Comparison of ENCODE assay signal across 1 cellular context in genomic region chr16:2869502-2870064, GRCh38.
TF ChIP-seq lines count a peak whose summit lies in the region.

No MANE protein-coding gene starts in this region.

TF ChIP-seq in HepG2, 621 proteins besides CTCF, POLR2A, EP300 and RAD21 (continued from another document and continues in another):
- TF ChIP-seq NR2C2 (CRISPR knock-in tag; IDR thresholded peaks at IDR 0.05; ENCODE audit: borderline replicate concordance) = peak; percentile 69
- 0 out of 2 replicates have a peak, but pooled peaks have one; percentile 50 for TF ChIP-seq ZNF737 (CRISPR knock-in tag; IDR thresholded peaks at IDR 0.05; ENCODE audit: borderline replicate concordance)
- no peak for TF ChIP-seq ZNF296 (CRISPR knock-in tag; conservative IDR thresholded peaks at IDR 0.05)
- TF ChIP-seq SIN3B (IDR thresholded peaks at IDR 0.05; ENCODE audit: low read length) = no peak
- TF ChIP-seq SIX1 (CRISPR knock-in tag; IDR thresholded peaks at IDR 0.05; ENCODE audit: borderline replicate concordance) = 0 out of 2 replicates have a peak, but pooled peaks have one; percentile 49
- TF ChIP-seq ZNF350 (CRISPR knock-in tag; IDR thresholded peaks at IDR 0.05; ENCODE audit: borderline replicate concordance, low read depth) = no peak
- TF ChIP-seq, protein P1, sequence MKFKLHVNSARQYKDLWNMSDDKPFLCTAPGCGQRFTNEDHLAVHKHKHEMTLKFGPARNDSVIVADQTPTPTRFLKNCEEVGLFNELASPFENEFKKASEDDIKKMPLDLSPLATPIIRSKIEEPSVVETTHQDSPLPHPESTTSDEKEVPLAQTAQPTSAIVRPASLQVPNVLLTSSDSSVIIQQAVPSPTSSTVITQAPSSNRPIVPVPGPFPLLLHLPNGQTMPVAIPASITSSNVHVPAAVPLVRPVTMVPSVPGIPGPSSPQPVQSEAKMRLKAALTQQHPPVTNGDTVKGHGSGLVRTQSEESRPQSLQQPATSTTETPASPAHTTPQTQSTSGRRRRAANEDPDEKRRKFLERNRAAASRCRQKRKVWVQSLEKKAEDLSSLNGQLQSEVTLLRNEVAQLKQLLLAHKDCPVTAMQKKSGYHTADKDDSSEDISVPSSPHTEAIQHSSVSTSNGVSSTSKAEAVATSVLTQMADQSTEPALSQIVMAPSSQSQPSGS (CRISPR knock-in tag; IDR thresholded peaks at IDR 0.05) = peak; percentile 73
- 0 out of 2 replicates have a peak, but pooled peaks have one; percentile 7 for TF ChIP-seq NFYC (CRISPR knock-in tag; IDR thresholded peaks at IDR 0.05)
- 0 out of 2 replicates have a peak, but pooled peaks have one; percentile 48 for TF ChIP-seq ZNF614 (CRISPR knock-in tag; IDR thresholded peaks at IDR 0.05; ENCODE audit: borderline replicate concordance)
- no peak for TF ChIP-seq ZNF552 (CRISPR knock-in tag; IDR thresholded peaks at IDR 0.05; ENCODE audit: borderline replicate concordance)
- TF ChIP-seq FOXA3 (CRISPR knock-in tag; IDR thresholded peaks at IDR 0.05) = peak; percentile 30; the same call in 1 of the 2 replicates
- peak; percentile 69; the same call in 1 of the 2 replicates for TF ChIP-seq ZNF205 (CRISPR knock-in tag; IDR thresholded peaks at IDR 0.05)
- TF ChIP-seq, protein P2, sequence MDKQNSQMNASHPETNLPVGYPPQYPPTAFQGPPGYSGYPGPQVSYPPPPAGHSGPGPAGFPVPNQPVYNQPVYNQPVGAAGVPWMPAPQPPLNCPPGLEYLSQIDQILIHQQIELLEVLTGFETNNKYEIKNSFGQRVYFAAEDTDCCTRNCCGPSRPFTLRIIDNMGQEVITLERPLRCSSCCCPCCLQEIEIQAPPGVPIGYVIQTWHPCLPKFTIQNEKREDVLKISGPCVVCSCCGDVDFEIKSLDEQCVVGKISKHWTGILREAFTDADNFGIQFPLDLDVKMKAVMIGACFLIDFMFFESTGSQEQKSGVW (CRISPR knock-in tag; IDR thresholded peaks at IDR 0.05; ENCODE audit: borderline replicate concordance) = no peak
- TF ChIP-seq, protein P3, sequence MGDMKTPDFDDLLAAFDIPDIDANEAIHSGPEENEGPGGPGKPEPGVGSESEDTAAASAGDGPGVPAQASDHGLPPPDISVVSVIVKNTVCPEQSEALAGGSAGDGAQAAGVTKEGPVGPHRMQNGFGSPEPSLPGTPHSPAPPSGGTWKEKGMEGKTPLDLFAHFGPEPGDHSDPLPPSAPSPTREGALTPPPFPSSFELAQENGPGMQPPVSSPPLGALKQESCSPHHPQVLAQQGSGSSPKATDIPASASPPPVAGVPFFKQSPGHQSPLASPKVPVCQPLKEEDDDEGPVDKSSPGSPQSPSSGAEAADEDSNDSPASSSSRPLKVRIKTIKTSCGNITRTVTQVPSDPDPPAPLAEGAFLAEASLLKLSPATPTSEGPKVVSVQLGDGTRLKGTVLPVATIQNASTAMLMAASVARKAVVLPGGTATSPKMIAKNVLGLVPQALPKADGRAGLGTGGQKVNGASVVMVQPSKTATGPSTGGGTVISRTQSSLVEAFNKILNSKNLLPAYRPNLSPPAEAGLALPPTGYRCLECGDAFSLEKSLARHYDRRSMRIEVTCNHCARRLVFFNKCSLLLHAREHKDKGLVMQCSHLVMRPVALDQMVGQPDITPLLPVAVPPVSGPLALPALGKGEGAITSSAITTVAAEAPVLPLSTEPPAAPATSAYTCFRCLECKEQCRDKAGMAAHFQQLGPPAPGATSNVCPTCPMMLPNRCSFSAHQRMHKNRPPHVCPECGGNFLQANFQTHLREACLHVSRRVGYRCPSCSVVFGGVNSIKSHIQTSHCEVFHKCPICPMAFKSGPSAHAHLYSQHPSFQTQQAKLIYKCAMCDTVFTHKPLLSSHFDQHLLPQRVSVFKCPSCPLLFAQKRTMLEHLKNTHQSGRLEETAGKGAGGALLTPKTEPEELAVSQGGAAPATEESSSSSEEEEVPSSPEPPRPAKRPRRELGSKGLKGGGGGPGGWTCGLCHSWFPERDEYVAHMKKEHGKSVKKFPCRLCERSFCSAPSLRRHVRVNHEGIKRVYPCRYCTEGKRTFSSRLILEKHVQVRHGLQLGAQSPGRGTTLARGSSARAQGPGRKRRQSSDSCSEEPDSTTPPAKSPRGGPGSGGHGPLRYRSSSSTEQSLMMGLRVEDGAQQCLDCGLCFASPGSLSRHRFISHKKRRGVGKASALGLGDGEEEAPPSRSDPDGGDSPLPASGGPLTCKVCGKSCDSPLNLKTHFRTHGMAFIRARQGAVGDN (CRISPR knock-in tag; IDR thresholded peaks at IDR 0.05) = peak; percentile 20; the same call in 1 of the 2 replicates
- 0 out of 2 replicates have a peak, but pooled peaks have one; percentile 32 for TF ChIP-seq YEATS4 (CRISPR knock-in tag; IDR thresholded peaks at IDR 0.05; ENCODE audit: borderline replicate concordance)
- peak; percentile 82 for TF ChIP-seq PPARG (CRISPR knock-in tag; conservative IDR thresholded peaks at IDR 0.05)
- TF ChIP-seq RARA (CRISPR knock-in tag; IDR thresholded peaks at IDR 0.05) = peak; percentile 77
- TF ChIP-seq MXI1 (IDR thresholded peaks at IDR 0.05; ENCODE audit: borderline replicate concordance, low read depth, low read length) = peak; percentile 14; the same call in 1 of the 3 replicates
- TF ChIP-seq, protein P4, sequence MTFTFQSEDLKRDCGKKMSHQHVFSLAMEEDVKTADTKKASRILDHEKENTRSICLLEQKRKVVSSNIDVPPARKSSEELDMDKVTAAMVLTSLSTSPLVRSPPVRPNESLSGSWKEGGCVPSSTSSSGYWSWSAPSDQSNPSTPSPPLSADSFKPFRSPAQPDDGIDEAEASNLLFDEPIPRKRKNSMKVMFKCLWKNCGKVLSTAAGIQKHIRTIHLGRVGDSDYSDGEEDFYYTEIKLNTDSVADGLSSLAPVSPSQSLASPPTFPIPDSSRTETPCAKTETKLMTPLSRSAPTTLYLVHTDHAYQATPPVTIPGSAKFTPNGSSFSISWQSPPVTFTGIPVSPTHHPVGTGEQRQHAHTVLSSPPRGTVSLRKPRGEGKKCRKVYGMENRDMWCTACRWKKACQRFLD (CRISPR knock-in tag; IDR thresholded peaks at IDR 0.05; ENCODE audit: borderline replicate concordance) = no peak
- TF ChIP-seq, protein P5, sequence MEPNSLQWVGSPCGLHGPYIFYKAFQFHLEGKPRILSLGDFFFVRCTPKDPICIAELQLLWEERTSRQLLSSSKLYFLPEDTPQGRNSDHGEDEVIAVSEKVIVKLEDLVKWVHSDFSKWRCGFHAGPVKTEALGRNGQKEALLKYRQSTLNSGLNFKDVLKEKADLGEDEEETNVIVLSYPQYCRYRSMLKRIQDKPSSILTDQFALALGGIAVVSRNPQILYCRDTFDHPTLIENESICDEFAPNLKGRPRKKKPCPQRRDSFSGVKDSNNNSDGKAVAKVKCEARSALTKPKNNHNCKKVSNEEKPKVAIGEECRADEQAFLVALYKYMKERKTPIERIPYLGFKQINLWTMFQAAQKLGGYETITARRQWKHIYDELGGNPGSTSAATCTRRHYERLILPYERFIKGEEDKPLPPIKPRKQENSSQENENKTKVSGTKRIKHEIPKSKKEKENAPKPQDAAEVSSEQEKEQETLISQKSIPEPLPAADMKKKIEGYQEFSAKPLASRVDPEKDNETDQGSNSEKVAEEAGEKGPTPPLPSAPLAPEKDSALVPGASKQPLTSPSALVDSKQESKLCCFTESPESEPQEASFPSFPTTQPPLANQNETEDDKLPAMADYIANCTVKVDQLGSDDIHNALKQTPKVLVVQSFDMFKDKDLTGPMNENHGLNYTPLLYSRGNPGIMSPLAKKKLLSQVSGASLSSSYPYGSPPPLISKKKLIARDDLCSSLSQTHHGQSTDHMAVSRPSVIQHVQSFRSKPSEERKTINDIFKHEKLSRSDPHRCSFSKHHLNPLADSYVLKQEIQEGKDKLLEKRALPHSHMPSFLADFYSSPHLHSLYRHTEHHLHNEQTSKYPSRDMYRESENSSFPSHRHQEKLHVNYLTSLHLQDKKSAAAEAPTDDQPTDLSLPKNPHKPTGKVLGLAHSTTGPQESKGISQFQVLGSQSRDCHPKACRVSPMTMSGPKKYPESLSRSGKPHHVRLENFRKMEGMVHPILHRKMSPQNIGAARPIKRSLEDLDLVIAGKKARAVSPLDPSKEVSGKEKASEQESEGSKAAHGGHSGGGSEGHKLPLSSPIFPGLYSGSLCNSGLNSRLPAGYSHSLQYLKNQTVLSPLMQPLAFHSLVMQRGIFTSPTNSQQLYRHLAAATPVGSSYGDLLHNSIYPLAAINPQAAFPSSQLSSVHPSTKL (CRISPR knock-in tag; IDR thresholded peaks at IDR 0.05) = 0 out of 2 replicates have a peak, but pooled peaks have one; percentile 43
- peak; percentile 70 for TF ChIP-seq PHF21A (CRISPR knock-in tag; IDR thresholded peaks at IDR 0.05)
- TF ChIP-seq SAP130 (CRISPR knock-in tag; IDR thresholded peaks at IDR 0.05; ENCODE audit: low read depth) = peak; percentile 67
- 0 out of 2 replicates have a peak, but pooled peaks have one; percentile 47 for TF ChIP-seq HNF1B (CRISPR knock-in tag; IDR thresholded peaks at IDR 0.05)
- 0 out of 2 replicates have a peak, but pooled peaks have one; percentile 17 for TF ChIP-seq THAP11 (CRISPR knock-in tag; IDR thresholded peaks at IDR 0.05)
- TF ChIP-seq PHF20 (CRISPR knock-in tag; IDR thresholded peaks at IDR 0.05) = peak; percentile 53; the same call in 1 of the 2 replicates
- no peak for TF ChIP-seq ZNF496 (CRISPR knock-in tag; IDR thresholded peaks at IDR 0.05; ENCODE audit: insufficient replicate concordance)
- 0 out of 2 replicates have a peak, but pooled peaks have one; percentile 25 for TF ChIP-seq ZNF772 (CRISPR knock-in tag; IDR thresholded peaks at IDR 0.05)
- TF ChIP-seq GFI1 (CRISPR knock-in tag; IDR thresholded peaks at IDR 0.05; ENCODE audit: borderline replicate concordance) = no peak
- TF ChIP-seq ZFP37 (CRISPR knock-in tag; IDR thresholded peaks at IDR 0.05; ENCODE audit: borderline replicate concordance) = no peak
- peak; percentile 61; the same call in 1 of the 2 replicates for TF ChIP-seq ATF7-NPFF (CRISPR knock-in tag; IDR thresholded peaks at IDR 0.05; ENCODE audit: low read depth)
- no peak for TF ChIP-seq ARID3A (IDR thresholded peaks at IDR 0.05; ENCODE audit: low read depth, low read length)
- TF ChIP-seq ZBTB8A (CRISPR knock-in tag; IDR thresholded peaks at IDR 0.05; ENCODE audit: borderline replicate concordance, low read depth) = no peak
- TF ChIP-seq MNT (IDR thresholded peaks at IDR 0.05) = peak; percentile 17; the same call in 1 of the 2 replicates
- TF ChIP-seq, protein P6, sequence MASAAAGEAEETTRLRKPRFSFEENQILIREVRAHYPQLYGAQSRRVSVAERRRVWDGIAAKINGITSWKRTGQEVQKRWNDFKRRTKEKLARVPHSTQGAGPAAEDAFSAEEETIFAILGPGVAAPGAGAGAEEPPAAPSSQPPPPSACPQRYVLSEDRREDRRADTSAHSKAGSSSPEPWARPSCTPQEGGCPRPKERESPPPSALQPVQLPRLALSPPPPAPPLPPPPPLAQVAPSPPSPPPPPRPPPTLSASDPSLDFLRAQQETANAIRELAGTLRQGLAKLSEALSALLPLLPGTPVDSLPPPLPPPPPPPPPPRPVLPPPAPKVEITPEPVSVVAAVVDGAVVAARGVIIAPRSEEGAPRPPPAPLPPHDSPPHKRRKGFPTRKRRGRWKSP (CRISPR knock-in tag; IDR thresholded peaks at IDR 0.05) = 0 out of 2 replicates have a peak, but pooled peaks have one; percentile 59
- TF ChIP-seq, protein P7, sequence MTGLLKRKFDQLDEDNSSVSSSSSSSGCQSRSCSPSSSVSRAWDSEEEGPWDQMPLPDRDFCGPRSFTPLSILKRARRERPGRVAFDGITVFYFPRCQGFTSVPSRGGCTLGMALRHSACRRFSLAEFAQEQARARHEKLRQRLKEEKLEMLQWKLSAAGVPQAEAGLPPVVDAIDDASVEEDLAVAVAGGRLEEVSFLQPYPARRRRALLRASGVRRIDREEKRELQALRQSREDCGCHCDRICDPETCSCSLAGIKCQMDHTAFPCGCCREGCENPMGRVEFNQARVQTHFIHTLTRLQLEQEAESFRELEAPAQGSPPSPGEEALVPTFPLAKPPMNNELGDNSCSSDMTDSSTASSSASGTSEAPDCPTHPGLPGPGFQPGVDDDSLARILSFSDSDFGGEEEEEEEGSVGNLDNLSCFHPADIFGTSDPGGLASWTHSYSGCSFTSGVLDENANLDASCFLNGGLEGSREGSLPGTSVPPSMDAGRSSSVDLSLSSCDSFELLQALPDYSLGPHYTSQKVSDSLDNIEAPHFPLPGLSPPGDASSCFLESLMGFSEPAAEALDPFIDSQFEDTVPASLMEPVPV (CRISPR knock-in tag; IDR thresholded peaks at IDR 0.05) = no peak
